20 cellular contexts compared by ENCODE assay signal in genomic region chr2:31238126-31238905, GRCh38. TPM values are rescaled to one million over a fixed set of nuclear protein-coding genes. Genes with fewer than 3 reads are reported as not detected.
DNase-seq lines count a peak whose midpoint lies in the region; TF ChIP-seq lines count a peak whose summit lies in the region.
"Had no signal": no experiment of that assay in that cellular context is flagged by ENCODE, and none has a peak within 500 bp of the region (broad histone marks: within the 10 kb centered on the region; RNA-seq: fewer than 3 reads in every experiment).

No MANE protein-coding gene starts in this region.

- no peak overlapping the region for H3K14ac ChIP-seq in H9 (ENCODE audit: insufficient read depth, low read length)

- no peaks in the 10 kb centered on the region for H3K36me3 ChIP-seq in ascending aorta
- no peaks in the 10 kb centered on the region for H3K36me3 ChIP-seq in sigmoid colon
- H3K36me3 ChIP-seq in tibial nerve = no peaks in the 10 kb centered on the region
- peaks cover 0 to 8% (median 0%) of the 10 kb centered on the region in 3 donors for H3K36me3 ChIP-seq in esophagus squamous epithelium
- H3K36me3 ChIP-seq: gastroesophageal sphincter, right lobe of liver had no signal

- H3T11ph ChIP-seq in H9 (ENCODE audit: low read length) = no peak overlapping the region

- H2AK5ac ChIP-seq in H9 (ENCODE audit: insufficient read length, low read length) = no peak overlapping the region

- no peak overlapping the region for H4K5ac ChIP-seq in H9 (ENCODE audit: insufficient read length, low read depth, low read length)

- peaks cover 11% of the 10 kb centered on the region for H3K27me3 Mint-ChIP-seq in H9 (ENCODE audit: low read depth)
- H3K27me3 Mint-ChIP-seq: activated naive CD4-positive, alpha-beta T cell treated with anti-CD3 and anti-CD28 coated beads, Interleukin-2, amount 50 U/mL, for 24 hours; central memory CD8-positive, alpha-beta T cell had no signal

- no peak overlapping the region for H3K27ac ChIP-seq in H9 (ENCODE audit: insufficient read length, low read depth, low read length)
- peak overlapping the region; percentile 95 to 99 for H3K27ac ChIP-seq in ascending aorta
- H3K27ac ChIP-seq in sigmoid colon = peak overlapping the region in 3 of 4 donors; percentile 37 to 76 (median 39)
- peak overlapping the region in 2 of 4 donors; percentile 65 to 83 for H3K27ac ChIP-seq in tibial nerve
- peak overlapping the region in 2 of 4 donors; percentile 12 to 77 for H3K27ac ChIP-seq in esophagus squamous epithelium
- H3K27ac ChIP-seq: BLaER1 had no signal

- no peak overlapping the region for H2BK5ac ChIP-seq in H9 (ENCODE audit: insufficient read length, low read length)

- peaks cover 0 to 1% (median 0%) of the 10 kb centered on the region in 3 experiments; a peak in 2 of 7 replicates for H3K36me3 Mint-ChIP-seq in H9 (ENCODE audit: insufficient read depth in 1 of 3, low read depth in 3 of 3)
- H3K36me3 Mint-ChIP-seq: activated naive CD4-positive, alpha-beta T cell treated with anti-CD3 and anti-CD28 coated beads, Interleukin-2, amount 50 U/mL, for 24 hours had no signal

- H3K27me3 ChIP-seq in H9 (ENCODE audit: insufficient read depth, low read length) (peaks cover 4% of the 10 kb centered on the region; the same call in 1 of the 2 replicates), ascending aorta (no peaks in the 10 kb centered on the region), sigmoid colon (no peaks in the 10 kb centered on the region), tibial nerve (no peaks in the 10 kb centered on the region), esophagus squamous epithelium (no peaks in the 10 kb centered on the region)
- H3K27me3 ChIP-seq: BLaER1, gastroesophageal sphincter, right lobe of liver had no signal

- peak; percentile 8 for DNase-seq in H9
- DNase-seq in ascending aorta (ENCODE audit: low spot score in 2 of 2) = peak in 1 of 2 donors; percentile 61
- peak in 30 of 51 donors; percentile 15 to 76 (median 45) for DNase-seq in hypothalamus (lab: John Stamatoyannopoulos, UW)
- no peak for DNase-seq in sigmoid colon
- no peak for DNase-seq in tibial nerve (ENCODE audit: low spot score in 2 of 2)
- DNase-seq in DMS53 (lab: John Stamatoyannopoulos, UW) = no peak
- DNase-seq in esophagus squamous epithelium (lab: John Stamatoyannopoulos, UW) = no peak
- no peak for DNase-seq in NCI-H69 (lab: John Stamatoyannopoulos, UW)
- DNase-seq: activated T-cell treated with anti-CD3 and anti-CD28 coated beads, Interleukin-2, amount 50 U/mL, for 1 hour; DMS153; NCI-H1930; stimulated activated CD4-positive, alpha-beta T cell treated with anti-CD3 and anti-CD28 coated beads, Interleukin-2, amount 100 ng/mL, for 48 hours; stimulated activated CD8-positive, alpha-beta memory T cell treated with anti-CD3 and anti-CD28 coated beads, Interleukin-4, amount 100 ng/mL, for 48 hours had no signal

- no peak overlapping the region for H2BK20ac ChIP-seq in H9 (ENCODE audit: low read depth, low read length, poor library complexity, severe bottlenecking)

- no peak overlapping the region for H3K56ac ChIP-seq in H9 (ENCODE audit: insufficient read length, low read depth, low read length)

- no peaks in the 10 kb centered on the region for H3K79me2 ChIP-seq in H9 (ENCODE audit: insufficient read depth, low read length)

- no peak overlapping the region for H3K27ac Mint-ChIP-seq in H9
- H3K27ac Mint-ChIP-seq: activated naive CD4-positive, alpha-beta T cell treated with anti-CD3 and anti-CD28 coated beads, Interleukin-2, amount 50 U/mL, for 24 hours; T-helper 2 cell treated with Interferon-gamma antibody and Interleukin-4, amounts not matched to agents 5 μg/mL and 100 μg/mL, for 36 hours had no signal

- WGBS in H9 (ENCODE audit: extremely low coverage, insufficient read length, low lambda C conversion rate) = no CpG with 5 or more reads among the region's 10 CpGs
- WGBS in sigmoid colon, 2 donors = 70 to 82% methylated on average over 10 of the region's 10 CpGs
- 47 to 51% methylated on average over 10 of the region's 10 CpGs for WGBS in tibial nerve, 2 donors
- WGBS in esophagus squamous epithelium, 2 donors = 86 to 89% methylated on average over 10 of the region's 10 CpGs

- 0 out of 2 replicates have a peak, but pooled peaks cover under 1% of the 10 kb centered on the region for H3K4me1 ChIP-seq in H9 (ENCODE audit: insufficient read depth, low read length)
- H3K4me1 ChIP-seq in ascending aorta = peaks cover 26 to 53% of the 10 kb centered on the region in 2 donors
- H3K4me1 ChIP-seq in sigmoid colon = peaks cover 0 to 52% (median 26%) of the 10 kb centered on the region in 4 donors
- H3K4me1 ChIP-seq in tibial nerve = peaks cover 0 to 50% (median 14%) of the 10 kb centered on the region in 4 donors
- H3K4me1 ChIP-seq in esophagus squamous epithelium = peaks cover 17 to 81% (median 47%) of the 10 kb centered on the region in 3 donors

- no peak overlapping the region for H2BK120ac ChIP-seq in H9 (ENCODE audit: low read depth, low read length, poor library complexity, severe bottlenecking)

- peaks cover 13 to 18% of the 10 kb centered on the region in 2 experiments for H3K4me1 Mint-ChIP-seq in H9

- H2BK15ac ChIP-seq in H9 (ENCODE audit: low read depth, low read length) = no peak overlapping the region

- H3K9me3 Mint-ChIP-seq in H9 = no peaks in the 10 kb centered on the region
- H3K9me3 Mint-ChIP-seq: activated naive CD4-positive, alpha-beta T cell treated with anti-CD3 and anti-CD28 coated beads, Interleukin-2, amount 50 U/mL, for 24 hours; central memory CD8-positive, alpha-beta T cell; T-helper 2 cell treated with Interferon-gamma antibody and Interleukin-4, amounts not matched to agents 5 μg/mL and 100 μg/mL, for 36 hours had no signal

- no peak overlapping the region for H3K9ac ChIP-seq in H9 (ENCODE audit: extremely low read depth, insufficient read length, low read length)
- H3K9ac ChIP-seq: BLaER1 had no signal

- peaks cover 3% of the 10 kb centered on the region for H4K20me1 ChIP-seq in H9 (ENCODE audit: control insufficient read depth, insufficient read depth, insufficient read length)
- H4K20me1 ChIP-seq: BLaER1 had no signal

- no peak overlapping the region for H3K4ac ChIP-seq in H9 (ENCODE audit: low read depth, low read length)

- H3K4me3 ChIP-seq in ascending aorta = peak overlapping the region; percentile 1 to 35
- no peak overlapping the region for H3K4me3 ChIP-seq in sigmoid colon
- no peak overlapping the region for H3K4me3 ChIP-seq in tibial nerve
- no peak overlapping the region for H3K4me3 ChIP-seq in esophagus squamous epithelium
- H3K4me3 ChIP-seq: BLaER1, gastroesophageal sphincter had no signal

- H4K91ac ChIP-seq in H9 (ENCODE audit: insufficient read length, low read depth, low read length) = no peak overlapping the region

- TF ChIP-seq EP300 in sigmoid colon (IDR thresholded peaks at IDR 0.05) = no peak
- TF ChIP-seq EP300 in tibial nerve (IDR thresholded peaks at IDR 0.05) = no peak

- no peak overlapping the region for H2AFZ ChIP-seq in H9 (ENCODE audit: low read length)

- H3K23ac ChIP-seq in H9 (ENCODE audit: insufficient read length, low read depth, low read length) = no peak overlapping the region

- H3K4me2 ChIP-seq in H9 (ENCODE audit: insufficient read depth, insufficient read length, low read length) = no peak overlapping the region
- H3K4me2 ChIP-seq: BLaER1 had no signal

- H3K9me3 ChIP-seq in H9 (ENCODE audit: control insufficient read depth, low read depth, low read length) = no peaks in the 10 kb centered on the region
- no peaks in the 10 kb centered on the region for H3K9me3 ChIP-seq in ascending aorta
- H3K9me3 ChIP-seq in sigmoid colon = no peaks in the 10 kb centered on the region
- no peaks in the 10 kb centered on the region for H3K9me3 ChIP-seq in tibial nerve
- H3K9me3 ChIP-seq in esophagus squamous epithelium = no peaks in the 10 kb centered on the region
- H3K9me3 ChIP-seq: BLaER1, gastroesophageal sphincter, right lobe of liver had no signal

- TF ChIP-seq CTCF in H9 (conservative IDR thresholded peaks at IDR 0.05) = no peak
- no peak for TF ChIP-seq CTCF in ascending aorta (IDR thresholded peaks at IDR 0.05)
- no peak for TF ChIP-seq CTCF in sigmoid colon (IDR thresholded peaks at IDR 0.05)
- no peak for TF ChIP-seq CTCF in tibial nerve (IDR thresholded peaks at IDR 0.05)
- TF ChIP-seq CTCF in esophagus squamous epithelium (IDR thresholded peaks at IDR 0.05) = no peak

- H3K23me2 ChIP-seq in H9 (ENCODE audit: insufficient read length, low read depth, low read length, poor library complexity, severe bottlenecking) = peaks cover 5% of the 10 kb centered on the region

- H2BK12ac ChIP-seq in H9 (ENCODE audit: insufficient read length, low read depth, low read length) = no peak overlapping the region

- no peak overlapping the region for H3K18ac ChIP-seq in H9 (ENCODE audit: insufficient read length, low read depth, low read length)

- no peak overlapping the region for H4K8ac ChIP-seq in H9 (replicated peaks; ENCODE audit: insufficient read length, low read depth, low read length)

- TF ChIP-seq POLR2A in sigmoid colon (IDR thresholded peaks at IDR 0.05) (no peak), tibial nerve (IDR thresholded peaks at IDR 0.05) (no peak), esophagus squamous epithelium (IDR thresholded peaks at IDR 0.05) (no peak)

- intact Hi-C loops in ascending aorta (cut with DNase I) = loop anchor here (2.0 kb wide), 2 partner anchors 30 to 1092 kb away; partner anchors contain the start of gene YPEL5
- intact Hi-C loops in sigmoid colon (cut with DNase I) = no loop called here
- intact Hi-C loops in esophagus squamous epithelium (cut with DNase I) = no loop called here

- H3K4me3 Mint-ChIP-seq in H9 = no peak overlapping the region
- H3K4me3 Mint-ChIP-seq: activated naive CD4-positive, alpha-beta T cell treated with anti-CD3 and anti-CD28 coated beads, Interleukin-2, amount 50 U/mL, for 24 hours; central memory CD8-positive, alpha-beta T cell; T-helper 2 cell treated with Interferon-gamma antibody and Interleukin-4, amounts not matched to agents 5 μg/mL and 100 μg/mL, for 36 hours had no signal

- H3K79me1 ChIP-seq in H9 (ENCODE audit: insufficient read depth, low read depth, low read length, poor library complexity, severe bottlenecking) = no peaks in the 10 kb centered on the region

RNA-seq across cellular contexts. Expression of gene EHD3, which starts 4.4 kb away (rescaled TPM):
- total RNA-seq in H9 (2021) (8.3 TPM in 2 replicates), ascending aorta (22.5 TPM), sigmoid colon (1 to 10 TPM; 2.3 to 7.8 (median 4.0) TPM), tibial nerve (10 to 100 TPM in 2 of 4 donors, 1 to 10 TPM in 2; 8.3 to 12.6 (median 9.3) TPM), esophagus squamous epithelium (10 to 100 TPM; 22.6 to 54.5 (median 38.1) TPM)
- 1 to 10 TPM in 1 of 3 donors, under 1 TPM in 2; 0.60 to 4.0 (median 0.92) TPM for polyA plus RNA-seq in sigmoid colon

RNA-seq across cellular contexts. Expression of gene CAPN14, which starts 21.0 kb away (rescaled TPM):
- total RNA-seq in H9 (2021) = 0.07 and 0.09 TPM in 2 replicates
- not detected for total RNA-seq in ascending aorta
- total RNA-seq in sigmoid colon = under 1 TPM in 2 of 4 donors, not detected in 2; 0.16 to 0.27 TPM
- under 1 TPM in 2 of 3 donors, not detected in 1; 0.23 to 0.25 TPM for polyA plus RNA-seq in sigmoid colon
- total RNA-seq in tibial nerve = not detected
- 100 to 1,000 TPM; 124 to 316 (median 198) TPM for total RNA-seq in esophagus squamous epithelium
- total RNA-seq: MCF 10A had no signal

Comparison
In these comparisons a context has a peak if more than half of its experiments do, and no peak if none do; other contexts are left out.
1. DNase-seq: peak in H9 (single experiment) and hypothalamus (30 of 51); none in sigmoid colon (single experiment), tibial nerve (0 of 2), DMS53 (single experiment), esophagus squamous epithelium (single experiment) and NCI-H69 (single experiment).
2. H3K4me3 ChIP-seq: peak in ascending aorta (2 of 2); none in sigmoid colon (0 of 4), tibial nerve (0 of 4) and esophagus squamous epithelium (0 of 4).
3. RNA of gene CAPN14, which starts 21.0 kb away (total RNA-seq): 124 to 316 TPM in esophagus squamous epithelium; 0.16 to 0.27 TPM in sigmoid colon, 0.07 to 0.09 TPM in H9, not detected in ascending aorta (single experiment) and not detected in tibial nerve; every median in the first group is over 10 times any median in the second.